ENCODE assay signal across 11 cellular contexts in the genomic region with DNA sequence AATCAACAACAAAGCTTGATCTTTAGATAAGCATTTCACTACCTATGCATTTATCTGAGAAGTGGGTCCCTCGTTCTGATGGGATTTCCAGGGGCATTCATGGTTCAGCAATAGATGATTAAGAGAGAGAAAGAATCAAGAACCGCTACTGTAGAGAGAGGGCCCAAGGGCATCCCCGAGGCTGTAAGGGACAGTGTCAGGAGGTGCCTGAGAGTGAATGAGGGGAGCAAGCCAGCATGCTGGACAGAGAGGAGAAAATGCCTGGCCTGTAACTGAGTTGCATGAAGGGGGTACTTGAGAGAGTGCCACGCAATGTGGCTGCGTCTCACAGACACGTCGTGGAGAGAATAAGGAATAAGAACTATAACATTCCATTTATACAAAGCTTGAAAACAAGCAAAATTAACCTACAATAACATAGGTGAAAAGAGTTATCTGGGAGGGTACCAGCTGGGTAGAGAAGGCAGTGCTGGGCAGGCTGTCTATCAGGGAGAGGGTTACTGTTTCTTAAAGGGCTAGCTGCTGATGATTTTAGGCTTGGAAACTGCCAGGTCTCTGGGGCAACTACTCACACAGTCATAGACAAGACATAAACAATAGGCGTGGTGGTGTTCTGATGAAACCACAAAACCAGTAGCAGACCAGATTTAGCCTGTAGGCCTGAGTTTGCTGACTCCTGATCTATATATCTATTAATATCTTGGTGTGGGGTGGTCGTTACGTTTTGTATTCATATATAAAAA.
DNase-seq lines count a peak whose midpoint lies in the region; ATAC-seq, FAIRE-seq and TF ChIP-seq lines count a peak whose summit lies in the region.
"Had no signal": no experiment of that assay in that cellular context is flagged by ENCODE, and none has a peak within 500 bp of the region (broad histone marks: within the 10 kb centered on the region; RNA-seq: fewer than 3 reads in every experiment).

No MANE protein-coding gene starts in this region.

- no peak overlapping the region for H3K23ac ChIP-seq in H1 (ENCODE audit: insufficient read length)

- no peak for TF ChIP-seq EP300 in H1 (IDR thresholded peaks at IDR 0.05; ENCODE audit: borderline replicate concordance in 1 of 2, low read depth in 2 of 2, low read length in 2 of 2)

- H2AFZ ChIP-seq in OCI-LY3 (ENCODE audit: low read depth, low read length), result 0 out of 2 replicates have a peak overlapping the region, but pooled peaks have one; percentile 9
- no peak overlapping the region for H2AFZ ChIP-seq in H1 (ENCODE audit: low read length)

- H3K4me3 Mint-ChIP-seq in activated T-cell treated with anti-CD3 and anti-CD28 coated beads, Interleukin-2, amount 50 U/mL, for 4 hours, result peak overlapping the region; percentile 25

- no peaks in the 10 kb centered on the region for H3K27me3 ChIP-seq in OCI-LY3 (ENCODE audit: low read depth, low read length)
- H3K27me3 ChIP-seq in H1 (replicated peaks in 1 of 4; ENCODE audit: control insufficient read depth in 3 of 4, extremely low read depth in 1 of 4, insufficient read depth in 3 of 4, low read length in 3 of 4), result no peaks in the 10 kb centered on the region

- no peak overlapping the region for H2BK15ac ChIP-seq in H1 (ENCODE audit: low read length)

- TF ChIP-seq POLR2A in H1 (IDR thresholded peaks at IDR 0.05; ENCODE audit: control extremely low read depth in 1 of 2, low read depth in 2 of 2, low read length in 2 of 2), result no peak

- no peak overlapping the region for H3K9ac ChIP-seq in OCI-LY3 (ENCODE audit: low read length)
- no peak overlapping the region for H3K9ac ChIP-seq in H1 (replicated peaks in 1 of 4; ENCODE audit: extremely low read depth in 1 of 4, low read depth in 3 of 4, low read length in 3 of 4)

- CTCF ChIA-PET in H1 (lab: Charles Lee; ENCODE audit: partially characterized antibody), result no interaction called here

- POLR2A ChIA-PET in H1 (lab: Charles Lee; ENCODE audit: partially characterized antibody), result no interaction called here

- H4K5ac ChIP-seq in H1 (ENCODE audit: insufficient read length, low read depth, low read length), result no peak overlapping the region

- no peak overlapping the region for H2BK20ac ChIP-seq in H1 (ENCODE audit: low read length)

- H3K27me3 Mint-ChIP-seq in activated T-cell treated with anti-CD3 and anti-CD28 coated beads, Interleukin-2, amount 50 U/mL, for 4 hours (ENCODE audit: low read depth), result no peaks in the 10 kb centered on the region

- H3K14ac ChIP-seq in H1 (ENCODE audit: insufficient read length), result no peak overlapping the region

- H4K8ac ChIP-seq in H1 (ENCODE audit: extremely low read depth, insufficient read depth, low read length), result no peak overlapping the region

- TF ChIP-seq RAD21 in H1 (IDR thresholded peaks at IDR 0.05 in 1 of 2, conservative IDR thresholded peaks at IDR 0.05 in 1 of 2; ENCODE audit: low read depth in 2 of 2, low read length in 2 of 2), result no peak

- H3K36me3 ChIP-seq in OCI-LY3 (replicated peaks; ENCODE audit: low read depth, low read length) (no peaks in the 10 kb centered on the region), H1 (ENCODE audit: control insufficient read depth in 2 of 4, insufficient read depth in 4 of 4, low read length in 3 of 4) (no peaks in the 10 kb centered on the region)

- H4K20me1 ChIP-seq in OCI-LY3 (ENCODE audit: insufficient read depth, low read length) (no peaks in the 10 kb centered on the region), H1 (replicated peaks in 1 of 2; ENCODE audit: control insufficient read depth in 1 of 2, insufficient read depth in 2 of 2, low read length in 2 of 2) (no peaks in the 10 kb centered on the region)

- no peak overlapping the region for H3K27ac ChIP-seq in OCI-LY3 (ENCODE audit: low read length)
- H3K27ac ChIP-seq in H1 (ENCODE audit: low read depth, low read length), result no peak overlapping the region

- ATAC-seq in activated T-cell treated with anti-CD3 and anti-CD28 coated beads, Interleukin-2, amount 50 U/mL, for 4 hours, result peak; percentile 5 to 17
- ATAC-seq in stimulated activated naive CD8-positive, alpha-beta T cell treated with anti-CD3 and anti-CD28 coated beads, Interleukin-15, Interleukin-2, amounts not matched to agents 100 U/mL and 50 U/mL, for 24 hours, result peak; percentile 26
- ATAC-seq in GM19324 (IDR thresholded peaks at IDR 0.05; ENCODE audit: low FRiP score, unreplicated experiment), result no peak

- WGBS in H1 (ENCODE audit: extremely low coverage in 1 of 2, insufficient coverage in 1 of 2, insufficient read length in 1 of 2, insufficient replicate concordance in 2 of 2, low coverage in 1 of 2, low lambda C conversion rate in 2 of 2, missing lambda C conversion rate in 1 of 2), 2 experiments, result 92% methylated on average over 9 of the region's 10 CpGs; no CpG with 5 or more reads in 1 of the 2 experiments

- peaks cover 63% of the 10 kb centered on the region for H3K4me1 Mint-ChIP-seq in activated T-cell treated with anti-CD3 and anti-CD28 coated beads, Interleukin-2, amount 50 U/mL, for 4 hours (ENCODE audit: low read depth)

- H3K56ac ChIP-seq in H1 (replicated peaks; ENCODE audit: insufficient read length, low read depth, low read length), result no peak overlapping the region

- H3K4me2 ChIP-seq in OCI-LY3 (ENCODE audit: low read length) (no peak overlapping the region), H1 (ENCODE audit: insufficient read depth in 1 of 2, low read depth in 2 of 2, low read length in 2 of 2) (no peak overlapping the region)

- no peak overlapping the region for H2BK120ac ChIP-seq in H1 (replicated peaks; ENCODE audit: low read depth, low read length)

- no peak overlapping the region for H2BK12ac ChIP-seq in H1 (ENCODE audit: low read depth, low read length)

- H2AK5ac ChIP-seq in H1 (ENCODE audit: low read depth, low read length), result no peak overlapping the region

- H3K4ac ChIP-seq in H1 (replicated peaks; ENCODE audit: insufficient read length, low read depth, low read length), result no peak overlapping the region

- no peaks in the 10 kb centered on the region for H3K36me3 Mint-ChIP-seq in activated T-cell treated with anti-CD3 and anti-CD28 coated beads, Interleukin-2, amount 50 U/mL, for 4 hours (ENCODE audit: insufficient read depth)

- peaks cover 23% of the 10 kb centered on the region for H3K4me1 ChIP-seq in OCI-LY3 (ENCODE audit: low read length)
- no peaks in the 10 kb centered on the region for H3K4me1 ChIP-seq in H1 (replicated peaks in 1 of 4; ENCODE audit: control insufficient read depth in 3 of 4, insufficient read depth in 4 of 4, low read length in 3 of 4)
- H3K4me1 ChIP-seq: Caco-2 had no signal

- no peaks in the 10 kb centered on the region for H3K23me2 ChIP-seq in H1 (ENCODE audit: low read depth, low read length)

- TF ChIP-seq CTCF in OCI-LY3 (IDR thresholded peaks at IDR 0.05; ENCODE audit: low read depth, low read length) (no peak), H1 (IDR thresholded peaks at IDR 0.05; ENCODE audit: control extremely low read depth in 1 of 3, insufficient read depth in 1 of 3, low read depth in 1 of 3, low read length in 3 of 3) (no peak)

- H3K4me3 ChIP-seq in OCI-LY3 (ENCODE audit: low read length), result no peak overlapping the region
- H3K4me3 ChIP-seq in H1 (ENCODE audit: extremely low read depth in 1 of 4, insufficient read depth in 2 of 4, low read depth in 3 of 4, low read length in 4 of 4), result no peak overlapping the region
- H3K4me3 ChIP-seq: lung had no signal

- no peak overlapping the region for H3K18ac ChIP-seq in H1 (ENCODE audit: extremely low read depth, low read length)

- H4K91ac ChIP-seq in H1 (replicated peaks; ENCODE audit: insufficient read length, low read length), result peak overlapping the region; percentile 53

- no peaks in the 10 kb centered on the region for H3K79me1 ChIP-seq in H1 (ENCODE audit: low read depth, low read length)

- H3K79me2 ChIP-seq in OCI-LY3 (ENCODE audit: low read length), result no peaks in the 10 kb centered on the region
- H3K79me2 ChIP-seq in H1 (ENCODE audit: control insufficient read depth in 1 of 2, insufficient read depth in 2 of 2, low read length in 2 of 2), result no peaks in the 10 kb centered on the region

- FAIRE-seq in H1 (lab: Jason Lieb, UNC), result no peak

- H3K9me3 Mint-ChIP-seq in activated T-cell treated with anti-CD3 and anti-CD28 coated beads, Interleukin-2, amount 50 U/mL, for 4 hours, result no peaks in the 10 kb centered on the region

- no peaks in the 10 kb centered on the region for H3K9me3 ChIP-seq in OCI-LY3 (ENCODE audit: insufficient read depth, low read length)
- H3K9me3 ChIP-seq in H1 (ENCODE audit: insufficient read depth in 2 of 2, low read depth in 1 of 2, low read length in 1 of 2), result no peaks in the 10 kb centered on the region
- H3K9me3 ChIP-seq: Caco-2 had no signal

- no peak overlapping the region for H2BK5ac ChIP-seq in H1 (ENCODE audit: low read depth, low read length)

- no peak for DNase-seq in activated T-cell treated with anti-CD3 and anti-CD28 coated beads, Interleukin-2, amount 50 U/mL, for 4 hours
- DNase-seq in activated T-cell treated with anti-CD3 and anti-CD28 coated beads, Interleukin-2, amount 50 U/mL, for 1 hour, result no peak
- no peak for DNase-seq in H1 (ENCODE audit: low read depth in 1 of 2, low spot score in 2 of 2)
- no peak for DNase-seq in stimulated activated naive CD8-positive, alpha-beta T cell treated with anti-CD3 and anti-CD28 coated beads, Interleukin-15, Interleukin-2, amounts not matched to agents 100 U/mL and 50 U/mL, for 24 hours
- no peak for DNase-seq in SKM-1 (lab: John Stamatoyannopoulos, UW; ENCODE audit: unreplicated experiment)
- no peak for DNase-seq in Ammon's horn (ENCODE audit: low spot score)
- DNase-seq: Caco-2, NCI-H526 had no signal

TF ChIP-seq in H1, 55 proteins besides CTCF, POLR2A, EP300 and RAD21 (continues in another document):
- TF ChIP-seq BRCA1 (IDR thresholded peaks at IDR 0.05; ENCODE audit: low read depth, low read length) (no peak), HDAC6 (IDR thresholded peaks at IDR 0.05; ENCODE audit: low read depth, low read length) (no peak), CHD2 (IDR thresholded peaks at IDR 0.05; ENCODE audit: low read length) (no peak)
